In genomic region chr11:85182437-85183109, GRCh38 we compare ENCODE assay signal across 8 cellular contexts.
A peak's percentile ranks its signal among the peaks of the same experiment; 100 is the strongest.
DNase-seq lines count a peak whose midpoint lies in the region; ATAC-seq, FAIRE-seq and TF ChIP-seq lines count a peak whose summit lies in the region.

No MANE protein-coding gene starts in this region.

- TF ChIP-seq POLR2A in uterus (IDR thresholded peaks at IDR 0.05) = no peak

- in situ Hi-C loops in astrocyte of the spinal cord (cut with HindIII; ENCODE audit: low sequenced_read_pairs) = no loop called here

- H3K4me1 ChIP-seq in Loucy (ENCODE audit: insufficient read depth, low read length, poor library complexity, severe bottlenecking) = no peaks in the 10 kb centered on the region
- H3K4me1 ChIP-seq in neural progenitor cell = peaks cover 9% of the 10 kb centered on the region
- no peaks in the 10 kb centered on the region for H3K4me1 ChIP-seq in uterus

- H3K27me3 ChIP-seq in Loucy (ENCODE audit: insufficient read depth, low read length, poor library complexity, severe bottlenecking) = no peaks in the 10 kb centered on the region
- no peaks in the 10 kb centered on the region for H3K27me3 ChIP-seq in neural progenitor cell
- no peaks in the 10 kb centered on the region for H3K27me3 ChIP-seq in uterus

- H3K4me2 ChIP-seq in Loucy (ENCODE audit: low read depth, low read length, poor library complexity, severe bottlenecking) (no peak overlapping the region), neural progenitor cell (no peak overlapping the region)

- H3K4me3 Mint-ChIP-seq in neural progenitor cell = no peak overlapping the region
- H3K4me3 Mint-ChIP-seq in activated T-cell treated with anti-CD3 and anti-CD28 coated beads, Interleukin-2, amount 50 U/mL, for 72 hours = no peak overlapping the region

- H3F3A ChIP-seq in Loucy (ENCODE audit: low read depth) = no peaks in the 10 kb centered on the region
- H3F3A ChIP-seq in neural progenitor cell (ENCODE audit: low read depth) = no peaks in the 10 kb centered on the region

- no peaks in the 10 kb centered on the region for H3K9me3 Mint-ChIP-seq in neural progenitor cell
- peaks cover 4 to 7% of the 10 kb centered on the region in 2 donors for H3K9me3 Mint-ChIP-seq in activated T-cell treated with anti-CD3 and anti-CD28 coated beads, Interleukin-2, amount 50 U/mL, for 72 hours

- H3K79me2 ChIP-seq in Loucy (ENCODE audit: insufficient read depth, low read length) = no peaks in the 10 kb centered on the region
- no peaks in the 10 kb centered on the region for H3K79me2 ChIP-seq in neural progenitor cell (ENCODE audit: low read depth)

- no peak for FAIRE-seq in HTR-8/SVneo (lab: Jason Lieb, UNC)

- DNase-seq in astrocyte of the spinal cord (ENCODE audit: low read depth, low spot score) = peak; percentile 59
- peak; percentile 65 for DNase-seq in neural progenitor cell (ENCODE audit: low spot score)
- DNase-seq in activated T-cell treated with anti-CD3 and anti-CD28 coated beads, Interleukin-2, amount 50 U/mL, for 72 hours = no peak
- no peak for DNase-seq in uterus
- no peak for DNase-seq in HTR-8/SVneo (ENCODE audit: insufficient read length, low spot score)

- no peaks in the 10 kb centered on the region for H3K36me3 ChIP-seq in Loucy (ENCODE audit: insufficient read depth, low read length)
- no peaks in the 10 kb centered on the region for H3K36me3 ChIP-seq in neural progenitor cell
- no peaks in the 10 kb centered on the region for H3K36me3 ChIP-seq in uterus

- H2AFZ ChIP-seq in Loucy (ENCODE audit: low read length) (no peak overlapping the region), neural progenitor cell (replicated peaks) (peak overlapping the region; percentile 52)

- peaks cover 19% of the 10 kb centered on the region for H3K4me1 Mint-ChIP-seq in neural progenitor cell
- H3K4me1 Mint-ChIP-seq in activated T-cell treated with anti-CD3 and anti-CD28 coated beads, Interleukin-2, amount 50 U/mL, for 72 hours (ENCODE audit: low read depth) = no peaks in the 10 kb centered on the region

- no peak overlapping the region for H3K9ac ChIP-seq in Loucy (ENCODE audit: low read depth, low read length, poor library complexity, severe bottlenecking)
- H3K9ac ChIP-seq in neural progenitor cell = no peak overlapping the region

- no peaks in the 10 kb centered on the region for H3K27me3 Mint-ChIP-seq in neural progenitor cell (ENCODE audit: insufficient read depth, low read depth)
- H3K27me3 Mint-ChIP-seq in activated T-cell treated with anti-CD3 and anti-CD28 coated beads, Interleukin-2, amount 50 U/mL, for 72 hours (ENCODE audit: low read depth) = no peaks in the 10 kb centered on the region

- H3K36me3 Mint-ChIP-seq in neural progenitor cell = no peaks in the 10 kb centered on the region
- no peaks in the 10 kb centered on the region for H3K36me3 Mint-ChIP-seq in activated T-cell treated with anti-CD3 and anti-CD28 coated beads, Interleukin-2, amount 50 U/mL, for 72 hours (ENCODE audit: insufficient read depth in 2 of 2)

- H3K27ac ChIP-seq in neural progenitor cell (no peak overlapping the region), uterus (no peak overlapping the region)

- no peaks in the 10 kb centered on the region for H3K9me2 ChIP-seq in Loucy (replicated peaks; ENCODE audit: low read depth, low read length)

- TF ChIP-seq CTCF in GM12874 (IDR thresholded peaks at IDR 0.05; ENCODE audit: insufficient read depth, low read depth, low read length) = peak; percentile 45; the same call in 1 of the 2 replicates
- TF ChIP-seq CTCF in Loucy (conservative IDR thresholded peaks at IDR 0.05; ENCODE audit: low read length) = peak; percentile 63
- TF ChIP-seq CTCF in astrocyte of the spinal cord (IDR thresholded peaks at IDR 0.05; ENCODE audit: low read depth, low read length) = peak; percentile 42
- TF ChIP-seq CTCF in neural progenitor cell (IDR thresholded peaks at IDR 0.05) = peak; percentile 64
- TF ChIP-seq CTCF in uterus (IDR thresholded peaks at IDR 0.05) = no peak

- peak overlapping the region; percentile 4 for H3K27ac Mint-ChIP-seq in neural progenitor cell
- H3K27ac Mint-ChIP-seq in activated T-cell treated with anti-CD3 and anti-CD28 coated beads, Interleukin-2, amount 50 U/mL, for 72 hours = no peak overlapping the region

- H4K20me1 ChIP-seq in Loucy (ENCODE audit: insufficient read depth, low read length, poor library complexity, severe bottlenecking) (no peaks in the 10 kb centered on the region), neural progenitor cell (ENCODE audit: low read depth) (no peaks in the 10 kb centered on the region)

- H3K9me3 ChIP-seq in Loucy (ENCODE audit: insufficient read depth, low read depth, low read length) = no peaks in the 10 kb centered on the region
- H3K9me3 ChIP-seq in neural progenitor cell (ENCODE audit: low read depth) = no peaks in the 10 kb centered on the region
- no peaks in the 10 kb centered on the region for H3K9me3 ChIP-seq in uterus

- ATAC-seq in GM21723 (IDR thresholded peaks at IDR 0.05; ENCODE audit: unreplicated experiment) = peak; percentile 79
- ATAC-seq in activated T-cell treated with anti-CD3 and anti-CD28 coated beads, Interleukin-2, amount 50 U/mL, for 72 hours (replicated peaks in 1 of 2) = no peak

- H3K4me3 ChIP-seq in Loucy (ENCODE audit: low read length, poor library complexity, severe bottlenecking) (no peak overlapping the region), astrocyte of the spinal cord (ENCODE audit: low read depth, low read length) (no peak overlapping the region), neural progenitor cell (no peak overlapping the region), uterus (no peak overlapping the region)

- intact Hi-C loops in uterus (cut with DNase I; ENCODE audit: low total_unique reads) = no loop called here

Comparison
In these comparisons a context has a peak if more than half of its experiments do, and no peak if none do; other contexts are left out.
1. CTCF ChIP-seq: peak in GM12874 (single experiment), Loucy (single experiment), astrocyte of the spinal cord (single experiment) and neural progenitor cell (single experiment); none in uterus (0 of 4).
2. DNase-seq: peak in astrocyte of the spinal cord (single experiment) and neural progenitor cell (single experiment); none in activated T-cell treated with anti-CD3 and anti-CD28 coated beads, Interleukin-2, amount 50 U/mL, for 72 hours (0 of 2), uterus (0 of 2) and HTR-8/SVneo (single experiment).